1 cellular context compared by ENCODE assay signal in the genomic region with DNA sequence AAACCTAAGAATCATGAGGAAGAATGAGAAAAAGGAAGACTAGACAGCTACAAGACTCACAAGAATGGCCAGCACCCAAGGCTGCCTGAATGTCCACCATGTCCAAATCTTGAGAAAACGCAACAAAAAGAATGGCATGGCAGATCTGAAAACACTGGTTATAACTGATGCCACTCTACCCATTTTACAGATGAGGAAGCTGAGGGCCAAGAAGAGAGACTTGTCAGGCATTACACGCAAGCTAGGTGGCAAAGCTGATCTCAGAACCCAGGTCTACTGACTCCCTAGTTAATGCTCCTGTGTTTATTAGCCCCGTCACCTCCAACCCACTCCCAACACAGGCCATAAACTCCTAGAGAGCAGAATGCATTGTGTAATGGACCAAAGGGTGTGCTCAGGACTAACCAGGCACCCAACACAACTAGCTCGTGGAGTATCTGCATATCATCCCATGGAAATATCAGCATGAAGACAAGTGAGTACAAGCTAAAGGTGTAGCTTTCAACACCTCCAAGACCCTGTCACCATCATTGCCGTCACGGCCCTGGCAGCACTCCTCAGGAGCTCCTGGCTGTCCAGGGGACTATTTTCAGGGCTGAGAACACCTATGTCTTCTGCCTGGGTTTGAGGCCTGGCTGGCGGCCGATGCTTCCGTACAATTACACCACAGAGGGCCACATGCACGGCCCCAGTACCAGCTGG.
TF ChIP-seq lines count a peak whose summit lies in the region.

No MANE protein-coding gene starts in this region.

TF ChIP-seq in H1, 55 proteins besides CTCF, POLR2A, EP300 and RAD21 (continued from another document):
- no peak for TF ChIP-seq ASH2L (IDR thresholded peaks at IDR 0.05; ENCODE audit: low read length)
- no peak for TF ChIP-seq KDM1A (IDR thresholded peaks at IDR 0.05; ENCODE audit: borderline replicate concordance, low read length)
- TF ChIP-seq CTBP2 (IDR thresholded peaks at IDR 0.05; ENCODE audit: borderline replicate concordance, insufficient read depth, insufficient read length, low read length) = no peak
- TF ChIP-seq SIN3A (conservative IDR thresholded peaks at IDR 0.05 in 1 of 2, IDR thresholded peaks at IDR 0.05 in 1 of 2; ENCODE audit: low read depth in 1 of 2, low read length in 2 of 2) = no peak
- no peak for TF ChIP-seq TAF1 (IDR thresholded peaks at IDR 0.05; ENCODE audit: low read depth, low read length)
- TF ChIP-seq CEBPB (IDR thresholded peaks at IDR 0.05; ENCODE audit: low read depth, low read length) = no peak
- TF ChIP-seq KDM4A (IDR thresholded peaks at IDR 0.05; ENCODE audit: low read depth, low read length, severe bottlenecking) = no peak
- TF ChIP-seq CHD2 (IDR thresholded peaks at IDR 0.05; ENCODE audit: low read length) = no peak
- no peak for TF ChIP-seq GTF2F1 (IDR thresholded peaks at IDR 0.05; ENCODE audit: borderline replicate concordance, low read depth, low read length)
- no peak for TF ChIP-seq BCL11A (IDR thresholded peaks at IDR 0.05; ENCODE audit: low read depth in 2 of 2, low read length in 2 of 2)
- TF ChIP-seq SAP30 (IDR thresholded peaks at IDR 0.05; ENCODE audit: insufficient read depth, insufficient replicate concordance, low read length) = no peak
- TF ChIP-seq SP4 (IDR thresholded peaks at IDR 0.05; ENCODE audit: low read length) = no peak
- no peak for TF ChIP-seq EZH2 (IDR thresholded peaks at IDR 0.05; ENCODE audit: low read depth, low read length, severe bottlenecking)
TF ChIP-seq in H1: peak in this region for 0.
